8 cellular contexts compared by ENCODE assay signal in genomic region chr21:45078877-45079281, GRCh38.
A peak's percentile ranks its signal among the peaks of the same experiment; 100 is the strongest.
DNase-seq lines count a peak whose midpoint lies in the region.

No MANE protein-coding gene starts in this region.

- peak; percentile 48 for DNase-seq in GM04504 (ENCODE audit: low read depth)
- peak; percentile 61 for DNase-seq in activated CD4-positive, alpha-beta T cell treated with anti-CD3 and anti-CD28 coated beads for 1 hour
- DNase-seq in central memory CD4-positive, alpha-beta T cell, result peak; percentile 90
- peak; percentile 49 to 57 for DNase-seq in stimulated activated CD4-positive, alpha-beta T cell treated with anti-CD3 and anti-CD28 coated beads, Interleukin-2, amount 100 ng/mL, for 48 hours
- no peak for DNase-seq in DMS114 treated with DMSO at 0.1 percent for 48 hours (lab: John Stamatoyannopoulos, UW; ENCODE audit: unreplicated experiment)
- no peak for DNase-seq in NCI-H526 treated with DMSO at 0.1 percent for 48 hours (lab: John Stamatoyannopoulos, UW)
- no peak for DNase-seq in foreskin melanocyte
- DNase-seq in NCI-H1417 treated with DMSO at 0.1 percent for 48 hours (lab: John Stamatoyannopoulos, UW), result no peak

Comparison
In these comparisons a context has a peak if more than half of its experiments do, and no peak if none do; other contexts are left out.
1. DNase-seq: peak in GM04504 (single experiment), activated CD4-positive, alpha-beta T cell treated with anti-CD3 and anti-CD28 coated beads for 1 hour (single experiment), central memory CD4-positive, alpha-beta T cell (single experiment) and stimulated activated CD4-positive, alpha-beta T cell treated with anti-CD3 and anti-CD28 coated beads, Interleukin-2, amount 100 ng/mL, for 48 hours (2 of 2); none in DMS114 treated with DMSO at 0.1 percent for 48 hours (single experiment), NCI-H526 treated with DMSO at 0.1 percent for 48 hours (single experiment), foreskin melanocyte (single experiment) and NCI-H1417 treated with DMSO at 0.1 percent for 48 hours (single experiment).